In genomic region chr3:13470894-13471574, GRCh38 we compare ENCODE assay signal across 17 cellular contexts. TPM values are rescaled to one million over a fixed set of nuclear protein-coding genes. Genes with fewer than 3 reads are reported as not detected.
DNase-seq lines count a peak whose midpoint lies in the region; ATAC-seq and TF ChIP-seq lines count a peak whose summit lies in the region.
"Had no signal": no experiment of that assay in that cellular context is flagged by ENCODE, and none has a peak within 500 bp of the region (broad histone marks: within the 10 kb centered on the region; RNA-seq: fewer than 3 reads in every experiment).

No MANE protein-coding gene starts in this region.

- 40 to 43% methylated on average over 1 to 13 of the region's 13 CpGs for WGBS in transverse colon (ENCODE audit: low coverage in 1 of 2), 2 donors

- TF ChIP-seq POLR2A in Peyer's patch (IDR thresholded peaks at IDR 0.05), result no peak
- no peak for TF ChIP-seq POLR2A in transverse colon (IDR thresholded peaks at IDR 0.05)
- no peak for TF ChIP-seq POLR2A in gastrocnemius medialis (IDR thresholded peaks at IDR 0.05)

- H3K4me1 ChIP-seq in Peyer's patch, result peaks cover 0 to 9% (median 0%) of the 10 kb centered on the region in 4 donors
- peaks cover 0 to 7% (median 3%) of the 10 kb centered on the region in 4 donors for H3K4me1 ChIP-seq in transverse colon
- peaks cover 5 to 6% of the 10 kb centered on the region in 2 donors for H3K4me1 ChIP-seq in gastrocnemius medialis

- intact Hi-C loops in transverse colon (cut with DNase I; ENCODE audit: low total_unique reads), result no loop called here
- intact Hi-C loops in gastrocnemius medialis (cut with DNase I; ENCODE audit: low total_unique reads), result no loop called here

- H3K4me3 ChIP-seq in Peyer's patch (no peak overlapping the region), transverse colon (no peak overlapping the region), gastrocnemius medialis (no peak overlapping the region)

- H3K27me3 ChIP-seq in Peyer's patch (no peaks in the 10 kb centered on the region), transverse colon (peaks cover 3% of the 10 kb centered on the region), gastrocnemius medialis (no peaks in the 10 kb centered on the region)

- H3K9me3 ChIP-seq in Peyer's patch, result no peaks in the 10 kb centered on the region
- H3K9me3 ChIP-seq in transverse colon, result no peaks in the 10 kb centered on the region
- H3K9me3 ChIP-seq in gastrocnemius medialis, result no peaks in the 10 kb centered on the region

- in situ Hi-C loops in transverse colon (cut with MboI; ENCODE audit: low pct_ligation_motif_present in 1 of 4, low pct_unique_long_range_greater_than_20kb in 1 of 4, low sequenced_read_pairs in 3 of 4) (loop anchor here in 1 of 4 donors (25.0 kb wide), 1 partner anchor 384 kb away; no protein-coding TSS in a partner anchor), gastrocnemius medialis (cut with MboI; ENCODE audit: low sequenced_read_pairs in 4 of 4) (loop anchor here in 1 of 4 donors (25.0 kb wide), 1 partner anchor 384 kb away; no protein-coding TSS in a partner anchor)

- no peaks in the 10 kb centered on the region for H3K4me1 Mint-ChIP-seq in activated CD4-positive, alpha-beta memory T cell treated with anti-CD3 and anti-CD28 coated beads, Interleukin-2, amount 10 ng/mL, durations not matched to agents 7 days and 5 days

- no peaks in the 10 kb centered on the region for H3K9me3 Mint-ChIP-seq in activated CD4-positive, alpha-beta memory T cell treated with anti-CD3 and anti-CD28 coated beads, Interleukin-2, amount 10 ng/mL, durations not matched to agents 7 days and 5 days
- H3K9me3 Mint-ChIP-seq: activated CD4-positive, alpha-beta memory T cell treated with anti-CD3 and anti-CD28 coated beads for 36 hours; CD4-positive, alpha-beta T cell; type B pancreatic cell had no signal

- H3K27me3 Mint-ChIP-seq in activated CD4-positive, alpha-beta memory T cell treated with anti-CD3 and anti-CD28 coated beads, Interleukin-2, amount 10 ng/mL, durations not matched to agents 7 days and 5 days, result peaks cover 27% of the 10 kb centered on the region
- H3K27me3 Mint-ChIP-seq: CD4-positive, alpha-beta T cell; type B pancreatic cell had no signal

- CTCF ChIA-PET in activated CD4-positive, alpha-beta memory T cell treated with anti-CD3 and anti-CD28 coated beads, Interleukin-2, amount 10 ng/mL, durations not matched to agents 7 days and 5 days (lab: Charles Lee), result interaction anchor here (0.8 to 2.0 kb wide), 8 partner anchors 8 to 379 kb away, joined by 3 to 9 read pairs (median 5); partner anchors contain the start of gene HDAC11

- ATAC-seq in gastrocnemius medialis, result no peak

- DNase-seq in NCI-H345 (lab: John Stamatoyannopoulos, UW), result peak; percentile 22
- no peak for DNase-seq in NCI-H345 treated with DMSO at 0.1 percent for 48 hours (lab: John Stamatoyannopoulos, UW; ENCODE audit: unreplicated experiment)
- DNase-seq in Peyer's patch, result peak in 2 of 3 donors; percentile 62 to 66
- DNase-seq in kidney tubule cell (ENCODE audit: low spot score), result peak; percentile 17
- DNase-seq in transverse colon, result peak; percentile 45
- no peak for DNase-seq in activated CD4-positive, alpha-beta memory T cell treated with anti-CD3 and anti-CD28 coated beads, Interleukin-2, amount 10 ng/mL, durations not matched to agents 7 days and 5 days
- no peak for DNase-seq in gastrocnemius medialis
- DNase-seq in inferior parietal cortex (ENCODE audit: extremely low spot score), result no peak
- DNase-seq: activated CD4-positive, alpha-beta memory T cell treated with anti-CD3 and anti-CD28 coated beads for 36 hours; CD4-positive, alpha-beta T cell; foreskin fibroblast; Kasumi-1; NCI-H1436; NCI-H524; stimulated activated naive CD4-positive, alpha-beta T cell had no signal

- no peak overlapping the region for H3K27ac Mint-ChIP-seq in activated CD4-positive, alpha-beta memory T cell treated with anti-CD3 and anti-CD28 coated beads, Interleukin-2, amount 10 ng/mL, durations not matched to agents 7 days and 5 days
- H3K27ac Mint-ChIP-seq: activated CD4-positive, alpha-beta memory T cell treated with anti-CD3 and anti-CD28 coated beads for 36 hours; CD4-positive, alpha-beta T cell; type B pancreatic cell had no signal

- POLR2A ChIA-PET in activated CD4-positive, alpha-beta memory T cell treated with anti-CD3 and anti-CD28 coated beads, Interleukin-2, amount 10 ng/mL, durations not matched to agents 7 days and 5 days (lab: Charles Lee), result interaction anchor here (2.2 kb wide), 1 partner anchor 9 kb away, joined by 7 read pairs; the partner anchor contains the start of gene HDAC11

- H3K4me3 Mint-ChIP-seq in activated CD4-positive, alpha-beta memory T cell treated with anti-CD3 and anti-CD28 coated beads, Interleukin-2, amount 10 ng/mL, durations not matched to agents 7 days and 5 days, result no peak overlapping the region
- H3K4me3 Mint-ChIP-seq: activated CD4-positive, alpha-beta memory T cell treated with anti-CD3 and anti-CD28 coated beads for 36 hours; CD4-positive, alpha-beta T cell; type B pancreatic cell had no signal

- H3K36me3 Mint-ChIP-seq in activated CD4-positive, alpha-beta memory T cell treated with anti-CD3 and anti-CD28 coated beads, Interleukin-2, amount 10 ng/mL, durations not matched to agents 7 days and 5 days (ENCODE audit: low read depth), result no peaks in the 10 kb centered on the region
- H3K36me3 Mint-ChIP-seq: activated CD4-positive, alpha-beta memory T cell treated with anti-CD3 and anti-CD28 coated beads for 36 hours; type B pancreatic cell had no signal

- TF ChIP-seq EP300 in transverse colon (IDR thresholded peaks at IDR 0.05; ENCODE audit: low read depth), result no peak

- peak overlapping the region in 2 of 4 donors; percentile 36 to 77 for H3K27ac ChIP-seq in Peyer's patch
- peak overlapping the region in 3 of 4 donors; percentile 22 to 54 (median 42) for H3K27ac ChIP-seq in transverse colon
- no peak overlapping the region for H3K27ac ChIP-seq in gastrocnemius medialis
- H3K27ac ChIP-seq: HL-60 had no signal

- no peaks in the 10 kb centered on the region for H3K36me3 ChIP-seq in Peyer's patch
- no peaks in the 10 kb centered on the region for H3K36me3 ChIP-seq in transverse colon
- H3K36me3 ChIP-seq in gastrocnemius medialis, result no peaks in the 10 kb centered on the region

- peak in 3 of 6 experiments; percentile 50 to 53 (median 50) for TF ChIP-seq CTCF in Peyer's patch (IDR thresholded peaks at IDR 0.05)
- peak in 2 of 5 experiments; percentile 35 to 55 for TF ChIP-seq CTCF in transverse colon (IDR thresholded peaks at IDR 0.05)
- no peak for TF ChIP-seq CTCF in gastrocnemius medialis (IDR thresholded peaks at IDR 0.05 in 4 of 5, conservative IDR thresholded peaks at IDR 0.05 in 1 of 5)

RNA-seq across cellular contexts. Expression of gene HDAC11, which starts 9.1 kb away (rescaled TPM):
- total RNA-seq in Peyer's patch, result 10 to 100 TPM; 17.7 to 28.5 (median 21.3) TPM
- 10 to 100 TPM; 19.8 to 44.0 (median 27.1) TPM for total RNA-seq in transverse colon
- total RNA-seq in activated CD4-positive, alpha-beta memory T cell treated with anti-CD3 and anti-CD28 coated beads, Interleukin-2, amount 10 ng/mL, durations not matched to agents 7 days and 5 days, result 1 to 10 TPM; 2.0 to 3.6 TPM
- 10 to 100 TPM; 13.0 to 40.4 (median 15.8) TPM for total RNA-seq in gastrocnemius medialis

RNA-seq across cellular contexts. Expression of gene NUP210, which starts 50.9 kb away (rescaled TPM):
- 10 to 100 TPM; 11.6 to 81.7 (median 29.8) TPM for total RNA-seq in Peyer's patch
- 100 to 1,000 TPM in 1 of 4 donors, 10 to 100 TPM in 2, 1 to 10 TPM in 1; 6.0 to 202 (median 14.6) TPM for total RNA-seq in transverse colon
- total RNA-seq in activated CD4-positive, alpha-beta memory T cell treated with anti-CD3 and anti-CD28 coated beads, Interleukin-2, amount 10 ng/mL, durations not matched to agents 7 days and 5 days, result 100 to 1,000 TPM; 153 to 161 TPM
- total RNA-seq in gastrocnemius medialis, result 1 to 10 TPM; 1.7 to 3.6 (median 2.7) TPM

Comparison
In these comparisons a context has a peak if more than half of its experiments do, and no peak if none do; other contexts are left out.
1. DNase-seq: peak in NCI-H345 (single experiment), Peyer's patch (2 of 3), kidney tubule cell (single experiment) and transverse colon (single experiment); none in NCI-H345 treated with DMSO at 0.1 percent for 48 hours (single experiment), activated CD4-positive, alpha-beta memory T cell treated with anti-CD3 and anti-CD28 coated beads, Interleukin-2, amount 10 ng/mL, durations not matched to agents 7 days and 5 days (single experiment), gastrocnemius medialis (0 of 2) and inferior parietal cortex (single experiment).
2. H3K27ac ChIP-seq: peak in transverse colon (3 of 4); none in gastrocnemius medialis (0 of 4).